ENCODE assay signal across 9 cellular contexts in the genomic region with DNA sequence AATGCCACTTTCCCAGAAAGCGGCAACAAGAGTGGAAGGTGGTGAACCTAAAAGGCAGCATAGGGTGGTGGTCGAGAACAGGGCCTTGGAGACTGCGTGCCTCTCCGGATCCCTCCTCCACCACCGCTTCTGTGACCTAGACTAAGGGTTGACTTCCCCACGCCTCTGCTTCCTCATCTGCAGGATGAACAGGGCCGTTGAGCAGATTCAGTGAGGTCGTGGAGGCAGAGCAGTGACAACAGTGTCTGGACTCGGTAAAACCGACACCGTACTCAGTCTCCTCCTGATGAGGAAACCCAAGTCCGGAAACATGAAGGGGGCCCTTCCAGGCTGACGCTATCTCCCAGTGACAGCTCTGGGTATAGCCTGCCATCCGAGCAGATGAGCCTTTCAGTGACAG.
A peak's percentile ranks its signal among the peaks of the same experiment; 100 is the strongest.
DNase-seq lines count a peak whose midpoint lies in the region; ATAC-seq and TF ChIP-seq lines count a peak whose summit lies in the region.
"Had no signal": no experiment of that assay in that cellular context is flagged by ENCODE, and none has a peak within 500 bp of the region (broad histone marks: within the 10 kb centered on the region; RNA-seq: fewer than 3 reads in every experiment).

No MANE protein-coding gene starts in this region.

- no peaks in the 10 kb centered on the region for H3K9me3 Mint-ChIP-seq in activated B cell treated with CpG ODN at 0.5 μM for 24 hours

- H3K18ac ChIP-seq in mesendoderm (ENCODE audit: low read length) = no peak overlapping the region

- peak; percentile 53 for DNase-seq in NK-92 treated with Interleukin-12 subunit alpha and Interleukin-12 subunit beta, amount 100 ng/mL, for 24 hours (lab: John Stamatoyannopoulos, UW)
- DNase-seq in NK-92 (lab: John Stamatoyannopoulos, UW; ENCODE audit: unreplicated experiment) = no peak
- no peak for DNase-seq in activated B cell treated with CpG ODN at 0.5 μM for 24 hours
- DNase-seq in erythroblast (lab: John Stamatoyannopoulos, UW) = peak; percentile 17 to 44
- peak; percentile 37 to 61 (median 54) for DNase-seq in stimulated activated naive CD4-positive, alpha-beta T cell (lab: John Stamatoyannopoulos, UW)
- no peak for DNase-seq in 8988T
- no peak for DNase-seq in mesendoderm

- no peak overlapping the region for H4K8ac ChIP-seq in mesendoderm (ENCODE audit: low read depth, low read length)

- TF ChIP-seq POLR2A in erythroblast (IDR thresholded peaks at IDR 0.05; ENCODE audit: low read length) = peak; percentile 19

- H3K56ac ChIP-seq in mesendoderm (ENCODE audit: low read length) = no peak overlapping the region

- no CpG with 5 or more reads among the region's 14 CpGs for WGBS in mesendoderm (ENCODE audit: extremely low coverage, insufficient coverage, low lambda C conversion rate)

- H3K4me1 Mint-ChIP-seq in activated B cell treated with CpG ODN at 0.5 μM for 24 hours = peaks cover 38% of the 10 kb centered on the region

- CTCF ChIA-PET in activated B cell treated with CpG ODN at 0.5 μM for 24 hours (lab: Charles Lee) = interaction anchor here (1.7 to 3.8 kb wide), 4 partner anchors 15 to 90 kb away, joined by 4 to 19 read pairs (median 6); no protein-coding TSS in a partner anchor

- no peaks in the 10 kb centered on the region for H3K27me3 ChIP-seq in mesendoderm (ENCODE audit: insufficient read depth, low read length, poor library complexity)

- no peaks in the 10 kb centered on the region for H3K36me3 ChIP-seq in mesendoderm (ENCODE audit: control insufficient read depth, insufficient read depth, low read length)

- H3K27ac Mint-ChIP-seq in activated B cell treated with CpG ODN at 0.5 μM for 24 hours = peak overlapping the region; percentile 94

- intact Hi-C loops in activated B cell treated with CpG ODN at 0.5 μM for 24 hours (cut with micrococcal nuclease) = no loop called here

- H3K79me2 ChIP-seq in mesendoderm (ENCODE audit: control insufficient read depth, insufficient read depth, low read length) = no peaks in the 10 kb centered on the region

- H3K9ac ChIP-seq in mesendoderm (ENCODE audit: low read length) = no peak overlapping the region

- no peaks in the 10 kb centered on the region for H3K4me1 ChIP-seq in mesendoderm (ENCODE audit: control insufficient read depth, low read depth, low read length)

- no peak overlapping the region for H4K5ac ChIP-seq in mesendoderm (ENCODE audit: low read length)

- no peak for TF ChIP-seq CTCF in activated B cell treated with CpG ODN at 0.5 μM for 24 hours (IDR thresholded peaks at IDR 0.05)

- POLR2A ChIA-PET in activated B cell treated with CpG ODN at 0.5 μM for 24 hours (lab: Charles Lee) = interaction anchor here (0.9 to 9.2 kb wide), 9 partner anchors 10 to 76 kb away, joined by 3 to 151 read pairs (median 5); no protein-coding TSS in a partner anchor

- H3K36me3 Mint-ChIP-seq in activated B cell treated with CpG ODN at 0.5 μM for 24 hours (ENCODE audit: low read depth) = peaks cover 65% of the 10 kb centered on the region

- H3K4me3 Mint-ChIP-seq in activated B cell treated with CpG ODN at 0.5 μM for 24 hours = peak overlapping the region; percentile 80

- H3K4ac ChIP-seq in mesendoderm (ENCODE audit: low read depth, low read length) = no peak overlapping the region

- no peak overlapping the region for H2BK5ac ChIP-seq in mesendoderm (ENCODE audit: low read length)

- no peak overlapping the region for H3K27ac ChIP-seq in mesendoderm (ENCODE audit: low read depth, low read length)
- H3K27ac ChIP-seq: 22Rv1 had no signal

- no peak overlapping the region for H3K4me3 ChIP-seq in mesendoderm (ENCODE audit: low read length)

- H3K79me1 ChIP-seq in mesendoderm (ENCODE audit: low read length) = no peaks in the 10 kb centered on the region

- H3K23ac ChIP-seq in mesendoderm (ENCODE audit: low read length) = no peak overlapping the region

- no peak overlapping the region for H3K4me2 ChIP-seq in mesendoderm (ENCODE audit: low read length)

- H3K27me3 Mint-ChIP-seq in activated B cell treated with CpG ODN at 0.5 μM for 24 hours = no peaks in the 10 kb centered on the region

- ATAC-seq in activated B cell treated with CpG ODN at 0.5 μM for 24 hours (ENCODE audit: low read depth) (peak; percentile 35), GM19397 (IDR thresholded peaks at IDR 0.05; ENCODE audit: unreplicated experiment) (no peak)

- H2BK120ac ChIP-seq in mesendoderm (ENCODE audit: low read depth, low read length) = no peak overlapping the region

- H2AK5ac ChIP-seq in mesendoderm (ENCODE audit: low read length) = no peak overlapping the region

- H2BK15ac ChIP-seq in mesendoderm (replicated peaks; ENCODE audit: low read depth) = no peak overlapping the region

Comparison
In these comparisons a context has a peak if more than half of its experiments do, and no peak if none do; other contexts are left out.
1. DNase-seq: peak in NK-92 treated with Interleukin-12 subunit alpha and Interleukin-12 subunit beta, amount 100 ng/mL, for 24 hours (single experiment), erythroblast (2 of 2) and stimulated activated naive CD4-positive, alpha-beta T cell (6 of 6); none in NK-92 (single experiment), activated B cell treated with CpG ODN at 0.5 μM for 24 hours (single experiment), 8988T (single experiment) and mesendoderm (single experiment).